In the genomic region with DNA sequence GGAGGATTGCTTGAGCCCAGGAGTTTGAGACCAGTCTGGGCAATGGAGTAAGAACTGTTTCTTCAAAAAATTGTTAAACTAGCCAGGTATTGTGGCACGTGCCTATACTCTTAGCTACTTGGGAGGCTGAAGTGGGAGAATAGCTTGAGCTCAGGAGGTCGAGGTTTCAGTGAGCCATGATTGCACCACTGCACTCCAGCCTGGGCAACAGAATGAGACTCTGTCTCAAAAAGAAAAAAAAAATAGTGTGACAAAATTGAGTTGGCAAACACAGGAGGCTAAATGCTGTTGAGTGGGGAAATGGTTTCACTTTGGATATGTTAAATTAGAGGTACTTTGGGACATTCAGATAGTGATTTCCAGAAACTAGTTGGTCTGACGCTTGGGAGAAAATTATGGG, we compare ENCODE assay signal across 8 cellular contexts.
DNase-seq lines count a peak whose midpoint lies in the region; ATAC-seq and TF ChIP-seq lines count a peak whose summit lies in the region.
"Not testable (repeated sequence)": the region's sequence is repeated elsewhere in the genome, so short reads cannot be mapped to it uniquely, and the experiment has no call there.

No MANE protein-coding gene starts in this region.

- H3K4me1 ChIP-seq in breast epithelium, uterus: not testable (repeated sequence)
- peaks cover 64 to 78% of the 10 kb centered on the region in 2 donors for H3K4me1 ChIP-seq in gastrocnemius medialis

- intact Hi-C loops in breast epithelium (cut with DNase I; ENCODE audit: low total_unique reads); uterus (cut with DNase I; ENCODE audit: low total_unique reads): not testable (repeated sequence)
- intact Hi-C loops in gastrocnemius medialis (cut with DNase I; ENCODE audit: low total_unique reads), result loop anchor here (5.0 kb wide), 1 partner anchor 41 kb away; no protein-coding TSS in a partner anchor

- H3K4me3 ChIP-seq in breast epithelium (peak overlapping the region in 1 of 3 donors; percentile 32), uterus (peak overlapping the region; percentile 2 to 49)
- H3K4me3 ChIP-seq in gastrocnemius medialis, result not testable (repeated sequence)

- in situ Hi-C loops in gastrocnemius medialis (cut with MboI; ENCODE audit: low sequenced_read_pairs in 4 of 4), result not testable (repeated sequence)

- not testable (repeated sequence) for TF ChIP-seq CTCF in breast epithelium (IDR thresholded peaks at IDR 0.05); gastrocnemius medialis (IDR thresholded peaks at IDR 0.05 in 4 of 5, conservative IDR thresholded peaks at IDR 0.05 in 1 of 5); uterus (IDR thresholded peaks at IDR 0.05)

- not testable (repeated sequence) for H3K27me3 ChIP-seq in breast epithelium, gastrocnemius medialis, uterus

- peak overlapping the region; percentile 37 to 77 for H3K27ac ChIP-seq in breast epithelium
- peak overlapping the region; percentile 63 to 83 (median 70) for H3K27ac ChIP-seq in gastrocnemius medialis
- H3K27ac ChIP-seq in uterus, result peak overlapping the region; percentile 96 to 99

- not testable (repeated sequence) for H3K36me3 ChIP-seq in breast epithelium, gastrocnemius medialis, uterus

- not testable (repeated sequence) for TF ChIP-seq POLR2A in breast epithelium (IDR thresholded peaks at IDR 0.05); gastrocnemius medialis (IDR thresholded peaks at IDR 0.05); uterus (IDR thresholded peaks at IDR 0.05)

- ATAC-seq in GM18520 (IDR thresholded peaks at IDR 0.05; ENCODE audit: unreplicated experiment) (peak; percentile 5), GM21619 (IDR thresholded peaks at IDR 0.05; ENCODE audit: unreplicated experiment) (peak; percentile 13), HG02938 (IDR thresholded peaks at IDR 0.05; ENCODE audit: unreplicated experiment) (peak; percentile 18), HG03520 (IDR thresholded peaks at IDR 0.05; ENCODE audit: unreplicated experiment) (peak; percentile 28), left lobe of liver (peak; percentile 71), gastrocnemius medialis (peak in 1 of 2 donors; percentile 10)

- not testable (repeated sequence) for H3K9me3 ChIP-seq in breast epithelium, gastrocnemius medialis, uterus

- DNase-seq in breast epithelium (ENCODE audit: low spot score in 2 of 2); gastrocnemius medialis; uterus: not testable (repeated sequence)
- DNase-seq in left lobe of liver (ENCODE audit: low spot score), result peak; percentile 54
